Comparison of ENCODE assay signal across 8 cellular contexts in genomic region chr4:145618210-145618911, GRCh38. TPM values are rescaled to one million over a fixed set of nuclear protein-coding genes. Genes with fewer than 3 reads are reported as not detected.
DNase-seq lines count a peak whose midpoint lies in the region; ATAC-seq and TF ChIP-seq lines count a peak whose summit lies in the region.

No MANE protein-coding gene starts in this region.

- H3K14ac ChIP-seq in neuronal stem cell (ENCODE audit: low read length), result no peak overlapping the region

- H3K79me2 ChIP-seq in Karpas-422 (ENCODE audit: low read length), result peaks cover 14% of the 10 kb centered on the region; the same call in 1 of the 2 replicates

- no peaks in the 10 kb centered on the region for H3K27me3 Mint-ChIP-seq in activated T-helper 17 cell treated with anti-CD3 and anti-CD28 coated beads, Interleukin-2, amount 50 U/mL, for 72 hours

- no CpG with 5 or more reads among the region's 16 CpGs for WGBS in neuronal stem cell (ENCODE audit: extremely low coverage in 2 of 2, insufficient read length in 2 of 2, insufficient replicate concordance in 1 of 2), 2 donors

- H3K4me2 ChIP-seq in Karpas-422 (ENCODE audit: low read depth, low read length, poor library complexity, severe bottlenecking) (peak overlapping the region; percentile 90), neuronal stem cell (ENCODE audit: insufficient read depth, low read length, poor library complexity, severe bottlenecking) (peak overlapping the region; percentile 50)

- H2BK15ac ChIP-seq in neuronal stem cell (ENCODE audit: low read length), result no peak overlapping the region

- H3K27ac ChIP-seq in Karpas-422 (ENCODE audit: low read length), result peak overlapping the region; percentile 66
- no peak overlapping the region for H3K27ac ChIP-seq in neuronal stem cell (replicated peaks; ENCODE audit: low read length)

- H3K4me1 ChIP-seq in ES-I3 (ENCODE audit: insufficient read depth, low read length) (peaks cover 3% of the 10 kb centered on the region), Karpas-422 (ENCODE audit: low read length) (peaks cover 20% of the 10 kb centered on the region), neuronal stem cell (ENCODE audit: control insufficient read depth in 2 of 2, insufficient read depth in 1 of 2, low read depth in 1 of 2, low read length in 2 of 2) (peaks cover 0 to 8% of the 10 kb centered on the region in 2 donors)

- H3K9me2 ChIP-seq in Karpas-422 (replicated peaks; ENCODE audit: insufficient read depth, low read length), result no peaks in the 10 kb centered on the region

- H3K36me3 ChIP-seq in ES-I3 (ENCODE audit: insufficient read depth, low read length) (no peaks in the 10 kb centered on the region), Karpas-422 (ENCODE audit: insufficient read depth, low read length) (peaks cover 4% of the 10 kb centered on the region; the same call in 1 of the 2 replicates), neuronal stem cell (replicated peaks in 1 of 2; ENCODE audit: control insufficient read depth in 2 of 2, insufficient read depth in 2 of 2, low read length in 2 of 2) (no peaks in the 10 kb centered on the region)

- H2AFZ ChIP-seq in Karpas-422 (ENCODE audit: low read length) (peak overlapping the region; percentile 22; the same call in 1 of the 2 replicates), neuronal stem cell (ENCODE audit: low read length) (peak overlapping the region; percentile 95)

- no peak overlapping the region for H3K18ac ChIP-seq in neuronal stem cell (ENCODE audit: low read length)

- H3K9me3 ChIP-seq in ES-I3 (ENCODE audit: control insufficient read depth, insufficient read depth, low read length) (peaks cover 2% of the 10 kb centered on the region; the same call in 1 of the 2 replicates), Karpas-422 (ENCODE audit: low read length) (no peaks in the 10 kb centered on the region), neuronal stem cell (replicated peaks in 1 of 2; ENCODE audit: control insufficient read depth in 2 of 2, insufficient read depth in 1 of 2, low read depth in 1 of 2, low read length in 2 of 2) (peaks cover 0 to 12% of the 10 kb centered on the region in 2 donors)

- H3K27me3 ChIP-seq in Karpas-422 (ENCODE audit: low read length), result no peaks in the 10 kb centered on the region
- no peaks in the 10 kb centered on the region for H3K27me3 ChIP-seq in neuronal stem cell (ENCODE audit: control insufficient read depth in 3 of 3, insufficient read depth in 3 of 3, low read depth in 1 of 3, low read length in 3 of 3)

- H2BK120ac ChIP-seq in neuronal stem cell (ENCODE audit: low read depth, low read length), result no peak overlapping the region

- TF ChIP-seq CTCF in fibroblast of villous mesenchyme (IDR thresholded peaks at IDR 0.05; ENCODE audit: insufficient read depth, low read depth, low read length), result no peak

- no peak for ATAC-seq in activated T-helper 17 cell treated with anti-CD3 and anti-CD28 coated beads, Interleukin-2, amount 50 U/mL, for 72 hours (replicated peaks)
- ATAC-seq in HG03175 (IDR thresholded peaks at IDR 0.05; ENCODE audit: unreplicated experiment) (no peak), GM19397 (IDR thresholded peaks at IDR 0.05; ENCODE audit: unreplicated experiment) (no peak)

- peaks cover 22% of the 10 kb centered on the region for H3K4me1 Mint-ChIP-seq in activated T-helper 17 cell treated with anti-CD3 and anti-CD28 coated beads, Interleukin-2, amount 50 U/mL, for 72 hours

- H2BK12ac ChIP-seq in neuronal stem cell (ENCODE audit: low read length), result no peak overlapping the region

- H3K79me1 ChIP-seq in neuronal stem cell (ENCODE audit: low read depth, low read length), result no peaks in the 10 kb centered on the region

- H3K23ac ChIP-seq in neuronal stem cell (ENCODE audit: low read depth, low read length, poor library complexity), result no peak overlapping the region

- H3K4me3 Mint-ChIP-seq in activated T-helper 17 cell treated with anti-CD3 and anti-CD28 coated beads, Interleukin-2, amount 50 U/mL, for 72 hours, result peak overlapping the region; percentile 95

- H4K91ac ChIP-seq in neuronal stem cell (ENCODE audit: low read depth, low read length, poor library complexity), result no peak overlapping the region

- H3K4me3 ChIP-seq in Karpas-422 (ENCODE audit: low read length), result peak overlapping the region; percentile 82
- peak overlapping the region; percentile 90 for H3K4me3 ChIP-seq in fibroblast of villous mesenchyme (ENCODE audit: low read depth, low read length)
- peak overlapping the region; percentile 89 to 100 for H3K4me3 ChIP-seq in neuronal stem cell (ENCODE audit: low read length in 2 of 2)

- no peak overlapping the region for H2BK5ac ChIP-seq in neuronal stem cell (ENCODE audit: low read length)

- DNase-seq in Karpas-422, result peak; percentile 76
- DNase-seq in fibroblast of villous mesenchyme (ENCODE audit: low read depth), result no peak
- no peak for DNase-seq in neuronal stem cell (ENCODE audit: low spot score)
- DNase-seq in SK-N-DZ (ENCODE audit: low spot score), result no peak

- H4K8ac ChIP-seq in neuronal stem cell (ENCODE audit: low read depth, low read length), result no peak overlapping the region

- H3K4ac ChIP-seq in neuronal stem cell (ENCODE audit: low read length), result no peak overlapping the region

- peak overlapping the region; percentile 99 for H3K9ac ChIP-seq in ES-I3 (ENCODE audit: low read depth, low read length)
- H3K9ac ChIP-seq in Karpas-422 (ENCODE audit: low read length), result peak overlapping the region; percentile 89
- peak overlapping the region; percentile 95 for H3K9ac ChIP-seq in neuronal stem cell (ENCODE audit: low read depth, low read length, poor library complexity)

- no peak overlapping the region for H2AK5ac ChIP-seq in neuronal stem cell (ENCODE audit: low read depth, low read length)

- no peaks in the 10 kb centered on the region for H4K20me1 ChIP-seq in Karpas-422 (ENCODE audit: insufficient read depth, low read depth, low read length)

- H3K36me3 Mint-ChIP-seq in activated T-helper 17 cell treated with anti-CD3 and anti-CD28 coated beads, Interleukin-2, amount 50 U/mL, for 72 hours (ENCODE audit: low read depth), result peaks cover 12% of the 10 kb centered on the region

- H3K27ac Mint-ChIP-seq in activated T-helper 17 cell treated with anti-CD3 and anti-CD28 coated beads, Interleukin-2, amount 50 U/mL, for 72 hours, result peak overlapping the region; percentile 99

- no peaks in the 10 kb centered on the region for H3K9me3 Mint-ChIP-seq in activated T-helper 17 cell treated with anti-CD3 and anti-CD28 coated beads, Interleukin-2, amount 50 U/mL, for 72 hours

RNA-seq across cellular contexts. Expression of gene MMAA, which starts 0.8 kb away (rescaled TPM):
- total RNA-seq in Karpas-422 (2014; rRNA removed; shearing (Covaris generic); ENCODE audit: low replicate concordance), result 4.0 and 9.5 TPM in 2 replicates
- 10 to 100 TPM; 18.8 to 19.9 TPM for total RNA-seq in activated T-helper 17 cell treated with anti-CD3 and anti-CD28 coated beads, Interleukin-2, amount 50 U/mL, for 72 hours
- total RNA-seq in fibroblast of villous mesenchyme, result 2.6 and 4.3 TPM in 2 replicates
- polyA plus RNA-seq in neuronal stem cell (2013, experiment 1 of 2), result 2.2 TPM
- 2.5 TPM for polyA plus RNA-seq in neuronal stem cell (2013, experiment 2 of 2)
- polyA plus RNA-seq in SK-N-DZ (2014; cell fraction: cytosol; rRNA removed), result 0.56 and 1.6 TPM in 2 replicates
- 0.18 and 0.59 TPM in 2 replicates for polyA plus RNA-seq in SK-N-DZ (2014; cell fraction: nucleus; rRNA removed)
